ENCODE assay signal across 31 cellular contexts in the genomic region with DNA sequence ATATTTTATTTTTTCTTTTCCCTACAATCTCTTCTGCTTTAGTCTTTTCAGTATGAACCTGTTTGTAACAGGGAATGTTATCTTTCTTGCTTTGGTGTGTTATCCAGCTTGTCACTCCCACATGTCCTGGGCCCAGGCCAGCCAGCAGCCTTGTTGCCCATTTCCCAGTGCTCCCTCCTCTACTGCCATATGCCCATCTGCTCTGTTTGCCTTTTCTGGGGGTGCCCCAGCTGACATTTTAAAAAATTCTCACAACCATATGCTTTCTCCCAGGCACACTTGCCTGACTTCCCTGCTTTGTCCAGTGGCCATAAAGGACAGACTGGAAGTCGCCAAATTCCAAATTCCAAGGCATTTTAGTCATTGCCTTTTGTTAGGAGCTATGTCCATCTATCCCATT. TPM values are rescaled to one million over a fixed set of nuclear protein-coding genes. Genes with fewer than 3 reads are reported as not detected.
DNase-seq lines count a peak whose midpoint lies in the region; ATAC-seq, FAIRE-seq and TF ChIP-seq lines count a peak whose summit lies in the region.
"Had no signal": no experiment of that assay in that cellular context is flagged by ENCODE, and none has a peak within 500 bp of the region (broad histone marks: within the 10 kb centered on the region; RNA-seq: fewer than 3 reads in every experiment).

No MANE protein-coding gene starts in this region.

- H3K4me3 ChIP-seq in pancreas (no peak overlapping the region), HepG2 (replicated peaks in 1 of 3; ENCODE audit: insufficient read depth in 1 of 3, low read depth in 2 of 3, low read length in 3 of 3) (no peak overlapping the region)
- H3K4me3 ChIP-seq: BLaER1 treated with 17β-estradiol and CSF1 and Interleukin-3, amounts not matched to agents 10 nM and 100 nM; K562; PC-9; SJCRH30 had no signal

- TF ChIP-seq EP300 in HepG2 (IDR thresholded peaks at IDR 0.05; ENCODE audit: low read depth in 2 of 2, low read length in 2 of 2), result no peak
- no peak for TF ChIP-seq EP300 in HepG2 (CRISPR knock-in tag; IDR thresholded peaks at IDR 0.05; ENCODE audit: borderline replicate concordance)

- no peak for ATAC-seq in activated naive CD8-positive, alpha-beta T cell treated with anti-CD3 and anti-CD28 coated beads, Interleukin-2, amount 10 ng/mL, durations not matched to agents 7 days and 5 days (ENCODE audit: low read depth)
- ATAC-seq in pancreas (peak; percentile 76 to 95 (median 90)), HG02798 (IDR thresholded peaks at IDR 0.05; ENCODE audit: poor library complexity, unreplicated experiment) (no peak), HepG2 (no peak)
- ATAC-seq: K562, Right ventricle myocardium inferior, SK-N-SH treated with all-trans-retinoic acid at 6 μM for 48 hours had no signal

- no peaks in the 10 kb centered on the region for H4K20me1 ChIP-seq in HepG2 (ENCODE audit: insufficient read depth, low read length)
- H4K20me1 ChIP-seq: BLaER1 treated with 17β-estradiol and CSF1 and Interleukin-3, amounts not matched to agents 10 nM and 100 nM had no signal

- no peak for DNase-seq in activated naive CD8-positive, alpha-beta T cell treated with anti-CD3 and anti-CD28 coated beads, Interleukin-2, amount 10 ng/mL, durations not matched to agents 7 days and 5 days
- no peak for DNase-seq in activated naive CD8-positive, alpha-beta T cell treated with anti-CD3 and anti-CD28 coated beads for 36 hours
- peak; percentile 76 to 89 for DNase-seq in cerebellar nuclear complex (lab: John Stamatoyannopoulos, UW)
- peak; percentile 24 to 75 (median 69) for DNase-seq in pancreas
- no peak for DNase-seq in type B pancreatic cell (ENCODE audit: extremely low spot score, unreplicated experiment)
- no peak for DNase-seq in iPS-NIHi7 (ENCODE audit: extremely low spot score)
- DNase-seq in HepG2 (ENCODE audit: low spot score), result no peak
- DNase-seq: CD4-positive, alpha-beta T cell; DMS79; EL; GF-D8; H7; Kasumi-1; NCI-H1105; NCI-H1436 treated with DMSO at 0.1 percent for 48 hours; NCI-H187 treated with DMSO at 0.1 percent for 48 hours; NCI-H2107; NCI-H446 treated with DMSO at 0.1 percent for 48 hours; NCI-H526; NCI-H82; PC-9; SJCRH30 had no signal

- no peak overlapping the region for H3K4me2 ChIP-seq in HepG2 (ENCODE audit: low read depth, low read length)
- H3K4me2 ChIP-seq: BLaER1 treated with 17β-estradiol and CSF1 and Interleukin-3, amounts not matched to agents 10 nM and 100 nM; PC-9 had no signal

- CTCF ChIA-PET in HepG2 (lab: Yijun Ruan, JAX; ENCODE audit: low intra/inter-chr PET ratio, low total read pairs), result no interaction called here

- POLR2A ChIA-PET in activated naive CD8-positive, alpha-beta T cell treated with anti-CD3 and anti-CD28 coated beads, Interleukin-2, amount 10 ng/mL, durations not matched to agents 7 days and 5 days (lab: Charles Lee), result no interaction called here
- POLR2A ChIA-PET in HepG2 (lab: Yijun Ruan, JAX), result no interaction called here

- H3K27ac ChIP-seq in pancreas (peak overlapping the region in 2 of 4 donors; percentile 11 to 38), HepG2 (ENCODE audit: extremely low read length, insufficient read depth, low read length) (no peak overlapping the region)
- H3K27ac ChIP-seq: BLaER1 treated with 17β-estradiol and CSF1 and Interleukin-3, amounts not matched to agents 10 nM and 100 nM; PC-9; SJCRH30 had no signal

- no peaks in the 10 kb centered on the region for H3K27me3 Mint-ChIP-seq in activated naive CD8-positive, alpha-beta T cell treated with anti-CD3 and anti-CD28 coated beads, Interleukin-2, amount 10 ng/mL, durations not matched to agents 7 days and 5 days
- H3K27me3 Mint-ChIP-seq in activated naive CD8-positive, alpha-beta T cell treated with anti-CD3 and anti-CD28 coated beads for 36 hours, result no peaks in the 10 kb centered on the region
- H3K27me3 Mint-ChIP-seq in type B pancreatic cell, result no peaks in the 10 kb centered on the region
- H3K27me3 Mint-ChIP-seq: CD4-positive, alpha-beta T cell had no signal

- peak overlapping the region; percentile 35 for H3K27ac Mint-ChIP-seq in activated naive CD8-positive, alpha-beta T cell treated with anti-CD3 and anti-CD28 coated beads, Interleukin-2, amount 10 ng/mL, durations not matched to agents 7 days and 5 days
- H3K27ac Mint-ChIP-seq in activated naive CD8-positive, alpha-beta T cell treated with anti-CD3 and anti-CD28 coated beads for 36 hours, result no peak overlapping the region
- peak overlapping the region; percentile 32 for H3K27ac Mint-ChIP-seq in type B pancreatic cell
- H3K27ac Mint-ChIP-seq: CD4-positive, alpha-beta T cell had no signal

- H3K9me3 Mint-ChIP-seq in activated naive CD8-positive, alpha-beta T cell treated with anti-CD3 and anti-CD28 coated beads, Interleukin-2, amount 10 ng/mL, durations not matched to agents 7 days and 5 days, result peaks cover 1% of the 10 kb centered on the region
- H3K9me3 Mint-ChIP-seq in activated naive CD8-positive, alpha-beta T cell treated with anti-CD3 and anti-CD28 coated beads for 36 hours, result no peaks in the 10 kb centered on the region
- no peaks in the 10 kb centered on the region for H3K9me3 Mint-ChIP-seq in type B pancreatic cell
- H3K9me3 Mint-ChIP-seq: CD4-positive, alpha-beta T cell had no signal

- FAIRE-seq in pancreas (lab: Jason Lieb, UNC) (no peak), HepG2 (lab: Jason Lieb, UNC) (no peak)
- FAIRE-seq: A204.1, D721Med, K562 had no signal

- H3K36me3 ChIP-seq in pancreas, result no peaks in the 10 kb centered on the region
- no peaks in the 10 kb centered on the region for H3K36me3 ChIP-seq in HepG2 (replicated peaks in 1 of 2; ENCODE audit: control insufficient read depth in 1 of 2, insufficient read depth in 2 of 2, low read length in 2 of 2)
- H3K36me3 ChIP-seq: BLaER1 treated with 17β-estradiol and CSF1 and Interleukin-3, amounts not matched to agents 10 nM and 100 nM; SJCRH30 had no signal

- peaks cover 0 to 25% (median 18%) of the 10 kb centered on the region in 3 donors for H3K4me1 ChIP-seq in pancreas
- H3K4me1 ChIP-seq in HepG2 (ENCODE audit: insufficient read depth, low read length), result 0 out of 2 replicates have a peak, but pooled peaks cover 5% of the 10 kb centered on the region
- H3K4me1 ChIP-seq: SJCRH30 had no signal

- 40 to 45% methylated on average over 1 of the region's 1 CpG for WGBS in pancreas, 2 donors
- 0% methylated on average over 1 of the region's 1 CpG for WGBS in HepG2 (ENCODE audit: low lambda C conversion rate)

- H3K9me3 ChIP-seq in pancreas, result no peaks in the 10 kb centered on the region
- H3K9me3 ChIP-seq in HepG2 (ENCODE audit: low read length), result no peaks in the 10 kb centered on the region
- H3K9me3 ChIP-seq: BLaER1 treated with 17β-estradiol and CSF1 and Interleukin-3, amounts not matched to agents 10 nM and 100 nM; SJCRH30 had no signal

- TF ChIP-seq POLR2A in HepG2 (IDR thresholded peaks at IDR 0.05; ENCODE audit: insufficient read depth in 1 of 2, low read depth in 2 of 2, low read length in 2 of 2), result no peak

- in situ Hi-C loops in HepG2 (cut with HindIII; ENCODE audit: extremely low pct_ligation_motif_present, low pct_unique_long_range_greater_than_20kb), result no loop called here

- no peak overlapping the region for H2AFZ ChIP-seq in HepG2 (ENCODE audit: low read length)
- H2AFZ ChIP-seq: PC-9 had no signal

- H3K79me2 ChIP-seq in HepG2 (ENCODE audit: insufficient read depth, low read length), result no peaks in the 10 kb centered on the region

- TF ChIP-seq CTCF in pancreas (IDR thresholded peaks at IDR 0.05), result no peak
- TF ChIP-seq CTCF in type B pancreatic cell (conservative IDR thresholded peaks at IDR 0.05), result no peak
- no peak for TF ChIP-seq CTCF in HepG2 (CRISPR knock-in tag; IDR thresholded peaks at IDR 0.05)

- H3K9ac ChIP-seq in HepG2 (ENCODE audit: insufficient read depth, low read depth, low read length), result no peak overlapping the region
- H3K9ac ChIP-seq: BLaER1 treated with 17β-estradiol and CSF1 and Interleukin-3, amounts not matched to agents 10 nM and 100 nM had no signal

- peaks cover 21% of the 10 kb centered on the region for H3K4me1 Mint-ChIP-seq in activated naive CD8-positive, alpha-beta T cell treated with anti-CD3 and anti-CD28 coated beads, Interleukin-2, amount 10 ng/mL, durations not matched to agents 7 days and 5 days
- H3K4me1 Mint-ChIP-seq in activated naive CD8-positive, alpha-beta T cell treated with anti-CD3 and anti-CD28 coated beads for 36 hours, result peaks cover 21% of the 10 kb centered on the region
- no peaks in the 10 kb centered on the region for H3K4me1 Mint-ChIP-seq in type B pancreatic cell (ENCODE audit: unreplicated experiment)

- intact Hi-C loops in pancreas (cut with DNase I) (no loop called here), HepG2 (cut with micrococcal nuclease; ENCODE audit: unreplicated experiment) (no loop called here)

- H3K27me3 ChIP-seq in pancreas (no peaks in the 10 kb centered on the region), HepG2 (ENCODE audit: control insufficient read depth in 1 of 2, insufficient read depth in 2 of 2, low read length in 2 of 2) (no peaks in the 10 kb centered on the region)
- H3K27me3 ChIP-seq: BLaER1 treated with 17β-estradiol and CSF1 and Interleukin-3, amounts not matched to agents 10 nM and 100 nM; SJCRH30 had no signal

- peaks cover 3% of the 10 kb centered on the region for H3K36me3 Mint-ChIP-seq in activated naive CD8-positive, alpha-beta T cell treated with anti-CD3 and anti-CD28 coated beads, Interleukin-2, amount 10 ng/mL, durations not matched to agents 7 days and 5 days
- no peaks in the 10 kb centered on the region for H3K36me3 Mint-ChIP-seq in activated naive CD8-positive, alpha-beta T cell treated with anti-CD3 and anti-CD28 coated beads for 36 hours
- H3K36me3 Mint-ChIP-seq in type B pancreatic cell, result no peaks in the 10 kb centered on the region

- BruUV-seq in HepG2 (replicated peaks; lab: Mats Ljungman, UMichigan), result no TSS peak

- no peak overlapping the region for H3K4me3 Mint-ChIP-seq in activated naive CD8-positive, alpha-beta T cell treated with anti-CD3 and anti-CD28 coated beads, Interleukin-2, amount 10 ng/mL, durations not matched to agents 7 days and 5 days
- H3K4me3 Mint-ChIP-seq in activated naive CD8-positive, alpha-beta T cell treated with anti-CD3 and anti-CD28 coated beads for 36 hours, result no peak overlapping the region
- no peak overlapping the region for H3K4me3 Mint-ChIP-seq in type B pancreatic cell
- H3K4me3 Mint-ChIP-seq: CD4-positive, alpha-beta T cell had no signal

- no peak for TF ChIP-seq RAD21 in HepG2 (CRISPR knock-in tag; IDR thresholded peaks at IDR 0.05)

RNA-seq across cellular contexts. Expression of a gene that starts 23.6 kb away (rescaled TPM):
- 10 to 100 TPM; 27.7 to 30.5 TPM for total RNA-seq in activated naive CD8-positive, alpha-beta T cell treated with anti-CD3 and anti-CD28 coated beads, Interleukin-2, amount 10 ng/mL, durations not matched to agents 7 days and 5 days
- 10 to 100 TPM; 15.2 TPM for total RNA-seq in activated naive CD8-positive, alpha-beta T cell treated with anti-CD3 and anti-CD28 coated beads for 36 hours
- 10 to 100 TPM; 32.4 to 42.9 (median 38.7) TPM for total RNA-seq in pancreas
- 10 to 100 TPM; 16.5 to 50.5 TPM for polyA plus RNA-seq in pancreas
- 38.3 and 58.7 TPM in 2 replicates for total RNA-seq in type B pancreatic cell (ENCODE audit: low replicate concordance)
- 12.7 and 21.5 TPM in 2 replicates for total RNA-seq in HepG2 (2016; rRNA removed; fragmentation: Illumina TruSeq; extraction: Trizol)
- 2.8 and 3.5 TPM in 2 replicates for total RNA-seq in HepG2 (2016; cell fraction: cytosol; rRNA removed; fragmentation: Illumina TruSeq; extraction: Trizol; ENCODE audit: low read depth)
- total RNA-seq in HepG2 (2016; cell fraction: insoluble cytoplasmic fraction; rRNA removed; fragmentation: Illumina TruSeq; extraction: Trizol), result 11.1 and 20.6 TPM in 2 replicates
- total RNA-seq in HepG2 (2016; cell fraction: membrane; rRNA removed; fragmentation: Illumina TruSeq; extraction: Trizol), result 5.6 and 6.5 TPM in 2 replicates
- 25.3 and 26.9 TPM in 2 replicates for total RNA-seq in HepG2 (2016; cell fraction: nucleus; rRNA removed; fragmentation: Illumina TruSeq; extraction: Trizol)
- 17.2 and 18.9 TPM in 2 replicates for polyA plus RNA-seq in HepG2 (2011; rRNA removed)
- polyA plus RNA-seq in HepG2 (2011; cell fraction: cytosol; rRNA removed), result 6.4 and 13.3 TPM in 2 replicates
- polyA plus RNA-seq in HepG2 (2011; cell fraction: nucleus; rRNA removed), result 4.0 and 5.7 TPM in 2 replicates
- polyA plus RNA-seq in HepG2 (2012), result 19.0 and 31.7 TPM in 2 replicates
- 1.5 TPM in 2 replicates for polyA plus RNA-seq in HepG2 (2016; cell fraction: cytosol; fragmentation: Illumina TruSeq; extraction: Trizol; ENCODE audit: low read depth)
- polyA plus RNA-seq in HepG2 (2016; cell fraction: insoluble cytoplasmic fraction; fragmentation: Illumina TruSeq; extraction: Trizol; ENCODE audit: low read depth), result 9.4 and 10.9 TPM in 2 replicates
- polyA plus RNA-seq in HepG2 (2016; cell fraction: membrane; fragmentation: Illumina TruSeq; extraction: Trizol; ENCODE audit: low read depth), result 3.1 and 3.4 TPM in 2 replicates
- polyA plus RNA-seq in HepG2 (2016; cell fraction: nucleus; fragmentation: Illumina TruSeq; extraction: Trizol; ENCODE audit: insufficient read depth, low read depth), result 21.2 and 25.7 TPM in 2 replicates
- 11.5 and 13.8 TPM in 2 replicates for polyA minus RNA-seq in HepG2 (2011; rRNA and poly(A)+ RNA removed; ENCODE audit: low replicate concordance)
- polyA minus RNA-seq in HepG2 (2011; cell fraction: cytosol; rRNA and poly(A)+ RNA removed), result 14.2 and 18.4 TPM in 2 replicates
- polyA minus RNA-seq in HepG2 (2011; cell fraction: nucleus; rRNA and poly(A)+ RNA removed), result 28.2 and 39.4 TPM in 2 replicates

RNA-seq across cellular contexts. Expression of a gene that starts 45.9 kb away (rescaled TPM):
- total RNA-seq in activated naive CD8-positive, alpha-beta T cell treated with anti-CD3 and anti-CD28 coated beads, Interleukin-2, amount 10 ng/mL, durations not matched to agents 7 days and 5 days, result under 1 TPM; 0.06 TPM
- total RNA-seq in activated naive CD8-positive, alpha-beta T cell treated with anti-CD3 and anti-CD28 coated beads for 36 hours, result under 1 TPM; 0.36 to 0.47 TPM
- total RNA-seq in pancreas (under 1 TPM; 0.20 to 0.86 (median 0.54) TPM), type B pancreatic cell (ENCODE audit: low replicate concordance) (0.55 and 1.6 TPM in 2 replicates), HepG2 (2016; rRNA removed; fragmentation: Illumina TruSeq; extraction: Trizol) (not detected in 2 replicates)
- polyA plus RNA-seq in pancreas (under 1 TPM; 0.04 to 0.19 TPM), HepG2 (2011; rRNA removed) (not detected in 2 replicates)
- total RNA-seq in HepG2 (2016; cell fraction: cytosol; rRNA removed; fragmentation: Illumina TruSeq; extraction: Trizol; ENCODE audit: low read depth), result not detected in 2 replicates
- not detected in 2 replicates for total RNA-seq in HepG2 (2016; cell fraction: insoluble cytoplasmic fraction; rRNA removed; fragmentation: Illumina TruSeq; extraction: Trizol)
- not detected in 2 replicates for total RNA-seq in HepG2 (2016; cell fraction: membrane; rRNA removed; fragmentation: Illumina TruSeq; extraction: Trizol)
- total RNA-seq in HepG2 (2016; cell fraction: nucleus; rRNA removed; fragmentation: Illumina TruSeq; extraction: Trizol), result not detected in 2 replicates
- not detected in 2 replicates for polyA plus RNA-seq in HepG2 (2011; cell fraction: cytosol; rRNA removed)
- polyA plus RNA-seq in HepG2 (2011; cell fraction: nucleus; rRNA removed), result not detected in 2 replicates
- not detected in 2 replicates for polyA plus RNA-seq in HepG2 (2012)
- not detected in 2 replicates for polyA plus RNA-seq in HepG2 (2016; cell fraction: cytosol; fragmentation: Illumina TruSeq; extraction: Trizol; ENCODE audit: low read depth)
- polyA plus RNA-seq in HepG2 (2016; cell fraction: insoluble cytoplasmic fraction; fragmentation: Illumina TruSeq; extraction: Trizol; ENCODE audit: low read depth), result not detected in 2 replicates
- polyA plus RNA-seq in HepG2 (2016; cell fraction: membrane; fragmentation: Illumina TruSeq; extraction: Trizol; ENCODE audit: low read depth), result not detected in 2 replicates
- polyA plus RNA-seq in HepG2 (2016; cell fraction: nucleus; fragmentation: Illumina TruSeq; extraction: Trizol; ENCODE audit: insufficient read depth, low read depth), result not detected in 2 replicates
- polyA minus RNA-seq in HepG2 (2011; rRNA and poly(A)+ RNA removed; ENCODE audit: low replicate concordance), result not detected in 2 replicates
- polyA minus RNA-seq in HepG2 (2011; cell fraction: cytosol; rRNA and poly(A)+ RNA removed), result not detected in 2 replicates
- polyA minus RNA-seq in HepG2 (2011; cell fraction: nucleus; rRNA and poly(A)+ RNA removed), result not detected in 2 replicates
- total RNA-seq: CD4-positive, alpha-beta T cell; H7; HT1080; K562; M059J; PC-9 had no signal
- polyA plus RNA-seq: K562 had no signal

Comparison
In these comparisons a context has a peak if more than half of its experiments do, and no peak if none do; other contexts are left out.
1. ATAC-seq: peak in pancreas (4 of 4); none in activated naive CD8-positive, alpha-beta T cell treated with anti-CD3 and anti-CD28 coated beads, Interleukin-2, amount 10 ng/mL, durations not matched to agents 7 days and 5 days (single experiment), HG02798 (single experiment) and HepG2 (single experiment).
2. DNase-seq: peak in cerebellar nuclear complex (2 of 2) and pancreas (6 of 6); none in activated naive CD8-positive, alpha-beta T cell treated with anti-CD3 and anti-CD28 coated beads, Interleukin-2, amount 10 ng/mL, durations not matched to agents 7 days and 5 days (single experiment), activated naive CD8-positive, alpha-beta T cell treated with anti-CD3 and anti-CD28 coated beads for 36 hours (single experiment), type B pancreatic cell (single experiment), iPS-NIHi7 (single experiment) and HepG2 (single experiment).